1 cellular context compared by ENCODE assay signal in genomic region chr2:230423851-230424458, GRCh38.
A peak's percentile ranks its signal among the peaks of the same experiment; 100 is the strongest.
TF ChIP-seq lines count a peak whose summit lies in the region.

No MANE protein-coding gene starts in this region.

TF ChIP-seq in HepG2, 621 proteins besides CTCF, POLR2A, EP300 and RAD21 (continued from another document):
- TF ChIP-seq ARID5B (CRISPR knock-in tag; IDR thresholded peaks at IDR 0.05) (peak; percentile 72), ZMYM2 (CRISPR knock-in tag; IDR thresholded peaks at IDR 0.05) (peak; percentile 72), HDAC2 (CRISPR knock-in tag; IDR thresholded peaks at IDR 0.05) (0 out of 2 replicates have a peak, but pooled peaks have one; percentile 44), RXRB (CRISPR knock-in tag; IDR thresholded peaks at IDR 0.05; ENCODE audit: borderline replicate concordance) (0 out of 2 replicates have a peak, but pooled peaks have one; percentile 11), TBX2 (CRISPR knock-in tag; IDR thresholded peaks at IDR 0.05; ENCODE audit: borderline replicate concordance) (0 out of 2 replicates have a peak, but pooled peaks have one; percentile 30)
